ENCODE assay signal across 8 cellular contexts in the genomic region with DNA sequence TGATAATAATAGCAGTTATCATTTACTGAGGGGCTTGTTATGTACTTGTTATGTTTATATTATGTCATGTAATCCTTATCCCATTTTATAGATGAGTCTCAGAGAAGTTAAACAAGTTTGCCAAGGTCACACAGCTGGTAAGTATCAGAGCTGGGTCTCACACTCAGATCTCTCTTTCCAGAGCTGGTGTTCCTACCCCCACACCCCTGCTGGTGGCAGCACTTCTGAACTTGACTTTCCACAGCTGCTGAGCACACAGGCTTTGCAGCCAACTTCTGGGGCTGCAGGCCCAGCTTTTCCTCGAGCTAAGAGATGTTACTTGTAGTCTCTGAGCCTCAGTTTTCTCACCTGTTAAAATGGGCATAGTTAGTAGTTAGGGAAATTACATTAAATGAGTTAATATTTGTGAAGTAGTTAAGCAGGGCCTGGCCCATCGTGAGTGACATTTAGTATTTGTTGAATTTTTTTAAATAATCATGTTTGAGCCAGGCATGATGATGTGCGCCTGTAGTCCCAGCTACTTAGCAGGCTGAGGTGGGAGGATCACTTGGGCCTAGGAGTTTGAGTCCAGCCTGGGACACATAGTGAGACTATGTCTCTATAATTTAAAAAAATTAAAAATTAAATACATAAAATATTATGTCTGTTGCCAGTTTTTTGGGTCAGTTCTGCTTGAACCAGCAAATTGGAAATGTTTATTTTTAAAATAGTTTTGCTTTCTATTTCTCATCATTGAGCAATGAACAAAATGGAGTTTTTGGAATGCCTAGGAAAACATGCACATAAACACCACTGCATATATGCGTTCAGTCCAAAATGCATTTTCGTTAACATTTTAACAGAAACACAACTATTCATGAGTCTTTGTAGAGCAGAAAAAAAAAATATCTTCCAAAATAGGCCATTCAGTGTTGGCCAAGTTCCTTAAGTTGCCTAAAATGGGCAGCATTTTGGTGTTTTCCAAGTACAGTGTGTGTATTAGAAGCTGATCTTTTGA.
A peak's percentile ranks its signal among the peaks of the same experiment; 100 is the strongest.
DNase-seq lines count a peak whose midpoint lies in the region; ATAC-seq and TF ChIP-seq lines count a peak whose summit lies in the region.

No MANE protein-coding gene starts in this region.

- H3K9me3 Mint-ChIP-seq in mesothelial cell of epicardium = no peaks in the 10 kb centered on the region

- no peak for TF ChIP-seq POLR2A in NB4 (IDR thresholded peaks at IDR 0.05; ENCODE audit: extremely low read depth, insufficient read length)

- H3K27me3 ChIP-seq in DOHH2 (ENCODE audit: control insufficient read depth, low read length) = no peaks in the 10 kb centered on the region

- no peaks in the 10 kb centered on the region for H3K36me3 ChIP-seq in DOHH2 (ENCODE audit: control insufficient read depth, low read length)

- peaks cover 4% of the 10 kb centered on the region for H3K36me3 Mint-ChIP-seq in mesothelial cell of epicardium

- no peaks in the 10 kb centered on the region for H4K20me1 ChIP-seq in DOHH2 (ENCODE audit: control insufficient read depth, insufficient read depth, low read depth, low read length)

- H3K79me2 ChIP-seq in DOHH2 (ENCODE audit: control insufficient read depth, low read length) = no peaks in the 10 kb centered on the region

- H3F3A ChIP-seq in DOHH2 (ENCODE audit: control insufficient read depth, insufficient read depth) = no peaks in the 10 kb centered on the region

- no peak overlapping the region for H3K4me2 ChIP-seq in DOHH2 (ENCODE audit: low read length)

- peaks cover 35% of the 10 kb centered on the region for H3K4me1 Mint-ChIP-seq in mesothelial cell of epicardium

- peak; percentile 55 for DNase-seq in NB4 (ENCODE audit: low read depth)
- peak; percentile 72 for DNase-seq in dermis blood vessel endothelial cell
- no peak for DNase-seq in mesothelial cell of epicardium (ENCODE audit: low spot score in 2 of 2, unreplicated experiment in 2 of 2)
- no peak for DNase-seq in activated CD4-positive, alpha-beta T cell treated with anti-CD3 and anti-CD28 coated beads, Interleukin-2, amount 50 U/mL, for 48 hours
- no peak for DNase-seq in NCI-H524 treated with DMSO at 0.1 percent for 48 hours (lab: John Stamatoyannopoulos, UW)

- TF ChIP-seq CTCF in DOHH2 (IDR thresholded peaks at IDR 0.05; ENCODE audit: low read depth, low read length, poor library complexity, severe bottlenecking) = peak; percentile 59
- peak; percentile 35 for TF ChIP-seq CTCF in NB4 (IDR thresholded peaks at IDR 0.05; ENCODE audit: low read depth, low read length)
- no peak for TF ChIP-seq CTCF in mesothelial cell of epicardium (IDR thresholded peaks at IDR 0.05; ENCODE audit: unreplicated experiment)

- H3K4me3 ChIP-seq in DOHH2 (ENCODE audit: low read length) (no peak overlapping the region), NB4 (ENCODE audit: low read depth, low read length) (no peak overlapping the region)

- H3K27me3 Mint-ChIP-seq in mesothelial cell of epicardium (ENCODE audit: low read depth) = no peaks in the 10 kb centered on the region

- H3K9me3 ChIP-seq in DOHH2 (ENCODE audit: control insufficient read depth, insufficient read depth, low read length) = no peaks in the 10 kb centered on the region

- no peak overlapping the region for H3K4me3 Mint-ChIP-seq in mesothelial cell of epicardium

- no peaks in the 10 kb centered on the region for H3K9me2 ChIP-seq in DOHH2 (replicated peaks; ENCODE audit: control insufficient read depth, low read length)

- H3K4me1 ChIP-seq in DOHH2 (ENCODE audit: control insufficient read depth, low read length) = no peaks in the 10 kb centered on the region

- H3K27ac ChIP-seq in DOHH2 (ENCODE audit: low read depth, low read length) = no peak overlapping the region

- ATAC-seq in GM21381 (IDR thresholded peaks at IDR 0.05; ENCODE audit: unreplicated experiment) (no peak), GM21515 (IDR thresholded peaks at IDR 0.05; ENCODE audit: unreplicated experiment) (no peak)

- peak overlapping the region; percentile 79 for H3K27ac Mint-ChIP-seq in mesothelial cell of epicardium

Comparison
In these comparisons a context has a peak if more than half of its experiments do, and no peak if none do; other contexts are left out.
1. DNase-seq: peak in NB4 (single experiment) and dermis blood vessel endothelial cell (single experiment); none in mesothelial cell of epicardium (0 of 2), activated CD4-positive, alpha-beta T cell treated with anti-CD3 and anti-CD28 coated beads, Interleukin-2, amount 50 U/mL, for 48 hours (0 of 2) and NCI-H524 treated with DMSO at 0.1 percent for 48 hours (single experiment).